10 cellular contexts compared by ENCODE assay signal in the genomic region with DNA sequence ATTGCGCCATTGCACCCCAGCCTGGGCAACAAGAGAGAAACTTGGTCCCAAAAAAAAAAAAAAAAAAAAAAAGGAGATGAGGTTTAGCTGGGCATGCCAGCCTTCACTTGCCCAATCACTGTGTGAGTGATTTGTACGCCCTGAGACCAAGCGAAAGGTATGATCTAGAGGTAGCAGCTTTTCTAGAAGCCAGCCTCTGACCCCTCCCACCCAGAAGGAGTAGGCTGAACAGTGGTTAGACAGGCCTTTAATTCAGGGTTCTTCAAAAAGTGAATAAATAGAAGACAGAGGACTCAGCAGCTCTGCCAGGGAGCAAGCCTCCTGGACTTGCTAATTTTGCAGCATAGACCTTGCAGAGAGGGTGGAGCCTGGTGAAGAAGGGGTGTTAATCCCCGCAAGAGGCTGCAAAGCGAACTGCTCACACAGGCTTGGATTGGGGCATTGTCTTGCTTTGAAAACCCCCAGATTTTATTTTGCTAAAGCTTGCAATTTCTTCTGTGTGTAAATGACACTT. TPM values are rescaled to one million over a fixed set of nuclear protein-coding genes. Genes with fewer than 3 reads are reported as not detected.
DNase-seq lines count a peak whose midpoint lies in the region; ATAC-seq and TF ChIP-seq lines count a peak whose summit lies in the region.
"Had no signal": no experiment of that assay in that cellular context is flagged by ENCODE, and none has a peak within 500 bp of the region (broad histone marks: within the 10 kb centered on the region; RNA-seq: fewer than 3 reads in every experiment).

No MANE protein-coding gene starts in this region.

- DNase-seq in Right ventricle myocardium inferior (ENCODE audit: missing footprints) (no peak), cardiac septum (ENCODE audit: low spot score) (no peak), astrocyte of the hippocampus (ENCODE audit: low read depth, low spot score) (peak; percentile 26), lung (ENCODE audit: low spot score) (peak; percentile 36), vagina (ENCODE audit: extremely low spot score in 2 of 2) (no peak), SKM-1 treated with dmso at 0.1 percent for 144 hours (lab: John Stamatoyannopoulos, UW; ENCODE audit: unreplicated experiment) (no peak), NCI-H526 (lab: John Stamatoyannopoulos, UW) (no peak), NCI-H146 (lab: John Stamatoyannopoulos, UW) (no peak)
- DNase-seq: NCI-H510A; stimulated activated naive B cell treated with anti-CD40 and anti-IgM and Interleukin-4, amounts not matched to agents 10 μg/mL and 1 μg/mL and 100 μg/mL, for 72 hours had no signal

- H3K9me3 ChIP-seq in lung (ENCODE audit: control insufficient read depth in 2 of 2, insufficient read depth in 1 of 2, low read length in 1 of 2) = no peaks in the 10 kb centered on the region
- H3K9me3 ChIP-seq in vagina = no peaks in the 10 kb centered on the region

- no peaks in the 10 kb centered on the region for H3K27me3 ChIP-seq in lung (ENCODE audit: control insufficient read depth, insufficient read depth)
- no peaks in the 10 kb centered on the region for H3K27me3 ChIP-seq in vagina

- intact Hi-C loops in Right ventricle myocardium inferior (cut with DNase I) (loop anchor here (10.0 kb wide), 1 partner anchor 54 kb away; no protein-coding TSS in a partner anchor), cardiac septum (cut with DNase I) (no loop called here), vagina (cut with DNase I) (no loop called here)

- 70 to 79% methylated on average over 5 of the region's 5 CpGs for WGBS in lung, 2 donors

- ATAC-seq in Right ventricle myocardium inferior = peak; percentile 35
- ATAC-seq in lung (ENCODE audit: insufficient read depth, low FRiP score) = peak; percentile 24
- ATAC-seq: stimulated activated naive B cell treated with anti-CD40 and anti-IgM and Interleukin-4, amounts not matched to agents 10 μg/mL and 1 μg/mL and 100 μg/mL, for 72 hours had no signal

- H3K36me3 ChIP-seq in lung (ENCODE audit: control insufficient read depth in 2 of 2, insufficient read depth in 2 of 2, low read length in 2 of 2) = peaks cover 2 to 7% of the 10 kb centered on the region in 2 donors
- H3K36me3 ChIP-seq in vagina = peaks cover 0 to 9% of the 10 kb centered on the region in 2 donors

- peak overlapping the region in 1 of 2 donors; percentile 76 for H3K27ac ChIP-seq in lung (ENCODE audit: low read depth in 1 of 2, low read length in 1 of 2)
- peak overlapping the region; percentile 59 for H3K27ac ChIP-seq in vagina

- H3K4me1 ChIP-seq in lung (ENCODE audit: control insufficient read depth in 2 of 2, insufficient read depth in 2 of 2, low read length in 2 of 2) (peaks cover 2 to 3% of the 10 kb centered on the region in 2 donors), vagina (peaks cover 39% of the 10 kb centered on the region)

- no peak overlapping the region for H3K4me3 ChIP-seq in lung
- H3K4me3 ChIP-seq in vagina = no peak overlapping the region

- TF ChIP-seq POLR2A in vagina (IDR thresholded peaks at IDR 0.05) = no peak

- TF ChIP-seq CTCF in lung (IDR thresholded peaks at IDR 0.05; ENCODE audit: control extremely low read depth, extremely low read depth) (no peak), vagina (IDR thresholded peaks at IDR 0.05) (no peak)

RNA-seq across cellular contexts. Expression of gene CYTH1, which starts 7.1 kb away (rescaled TPM):
- total RNA-seq in Right ventricle myocardium inferior = 34.0 TPM
- 29.4 TPM for total RNA-seq in cardiac septum
- total RNA-seq in lung = 10 to 100 TPM; 67.0 to 97.2 TPM
- polyA plus RNA-seq in lung = 10 to 100 TPM; 50.5 to 85.1 TPM
- total RNA-seq in vagina = 62.9 TPM

RNA-seq across cellular contexts. Expression of gene USP36, which starts 51.4 kb away (rescaled TPM):
- total RNA-seq in Right ventricle myocardium inferior (18.4 TPM), cardiac septum (19.5 TPM), lung (10 to 100 TPM; 56.4 to 61.5 TPM), vagina (71.2 TPM)
- polyA plus RNA-seq in lung = 10 to 100 TPM; 22.2 to 33.3 TPM

Comparison
In these comparisons a context has a peak if more than half of its experiments do, and no peak if none do; other contexts are left out.
1. DNase-seq: peak in astrocyte of the hippocampus (single experiment) and lung (single experiment); none in Right ventricle myocardium inferior (single experiment), cardiac septum (single experiment), vagina (0 of 2), SKM-1 treated with dmso at 0.1 percent for 144 hours (single experiment), NCI-H526 (0 of 2) and NCI-H146 (single experiment).